ENCODE assay signal across 1 cellular context in the genomic region with DNA sequence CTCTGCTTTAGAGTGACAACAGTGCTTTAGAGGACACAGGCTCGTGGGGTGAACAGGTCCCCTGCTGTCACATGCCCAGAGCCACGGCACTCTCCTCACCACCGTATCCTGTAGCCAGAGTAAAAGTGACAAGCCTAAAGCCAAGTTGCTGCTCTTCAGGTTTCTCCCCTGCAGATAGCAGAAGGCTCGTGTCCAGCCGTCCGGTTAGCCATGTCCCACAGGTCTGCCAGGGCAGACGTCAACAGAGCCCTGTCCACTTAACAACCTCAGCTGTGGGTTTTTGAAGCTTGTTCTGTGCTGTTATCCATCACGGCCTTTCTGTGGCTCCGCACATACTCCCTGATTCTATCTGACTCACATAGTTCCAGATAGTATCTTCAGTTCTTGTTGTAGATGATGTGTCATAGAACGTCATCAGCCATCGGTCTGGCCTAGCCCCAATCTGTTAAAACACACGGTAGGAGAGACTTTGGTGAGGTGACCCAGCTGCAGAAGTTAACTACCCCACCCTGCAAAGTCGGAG.
A peak's percentile ranks its signal among the peaks of the same experiment; 100 is the strongest.
TF ChIP-seq lines count a peak whose summit lies in the region.

No MANE protein-coding gene starts in this region.

TF ChIP-seq in K562, 482 proteins besides CTCF, POLR2A, EP300 and RAD21 (continued from another document and continues in another):
- no peak for TF ChIP-seq ZBTB40 (IDR thresholded peaks at IDR 0.05)
- TF ChIP-seq ZBTB40 (CRISPR knock-in tag; IDR thresholded peaks at IDR 0.05) = no peak
- TF ChIP-seq SUPT5H (IDR thresholded peaks at IDR 0.05) = no peak
- TF ChIP-seq HNRNPL (IDR thresholded peaks at IDR 0.05; ENCODE audit: low read depth, low read length) = no peak
- 0 out of 4 replicates have a peak, but pooled peaks of 1 of the 2 experiments have one; percentile 16 for TF ChIP-seq NRF1 (conservative IDR thresholded peaks at IDR 0.05 in 1 of 2, IDR thresholded peaks at IDR 0.05 in 1 of 2)
- no peak for TF ChIP-seq THRAP3 (IDR thresholded peaks at IDR 0.05; ENCODE audit: borderline replicate concordance)
- no peak for TF ChIP-seq ASH1L (IDR thresholded peaks at IDR 0.05; ENCODE audit: borderline replicate concordance, low read depth, partially characterized antibody)
- TF ChIP-seq ILF3 (IDR thresholded peaks at IDR 0.05; ENCODE audit: borderline replicate concordance) = no peak
- no peak for TF ChIP-seq ZNF584 (CRISPR knock-in tag; IDR thresholded peaks at IDR 0.05; ENCODE audit: low read depth)
- TF ChIP-seq PRPF4 (IDR thresholded peaks at IDR 0.05; ENCODE audit: insufficient read depth, low read depth, low read length, poor library complexity, severe bottlenecking) = no peak
- TF ChIP-seq, protein P1, sequence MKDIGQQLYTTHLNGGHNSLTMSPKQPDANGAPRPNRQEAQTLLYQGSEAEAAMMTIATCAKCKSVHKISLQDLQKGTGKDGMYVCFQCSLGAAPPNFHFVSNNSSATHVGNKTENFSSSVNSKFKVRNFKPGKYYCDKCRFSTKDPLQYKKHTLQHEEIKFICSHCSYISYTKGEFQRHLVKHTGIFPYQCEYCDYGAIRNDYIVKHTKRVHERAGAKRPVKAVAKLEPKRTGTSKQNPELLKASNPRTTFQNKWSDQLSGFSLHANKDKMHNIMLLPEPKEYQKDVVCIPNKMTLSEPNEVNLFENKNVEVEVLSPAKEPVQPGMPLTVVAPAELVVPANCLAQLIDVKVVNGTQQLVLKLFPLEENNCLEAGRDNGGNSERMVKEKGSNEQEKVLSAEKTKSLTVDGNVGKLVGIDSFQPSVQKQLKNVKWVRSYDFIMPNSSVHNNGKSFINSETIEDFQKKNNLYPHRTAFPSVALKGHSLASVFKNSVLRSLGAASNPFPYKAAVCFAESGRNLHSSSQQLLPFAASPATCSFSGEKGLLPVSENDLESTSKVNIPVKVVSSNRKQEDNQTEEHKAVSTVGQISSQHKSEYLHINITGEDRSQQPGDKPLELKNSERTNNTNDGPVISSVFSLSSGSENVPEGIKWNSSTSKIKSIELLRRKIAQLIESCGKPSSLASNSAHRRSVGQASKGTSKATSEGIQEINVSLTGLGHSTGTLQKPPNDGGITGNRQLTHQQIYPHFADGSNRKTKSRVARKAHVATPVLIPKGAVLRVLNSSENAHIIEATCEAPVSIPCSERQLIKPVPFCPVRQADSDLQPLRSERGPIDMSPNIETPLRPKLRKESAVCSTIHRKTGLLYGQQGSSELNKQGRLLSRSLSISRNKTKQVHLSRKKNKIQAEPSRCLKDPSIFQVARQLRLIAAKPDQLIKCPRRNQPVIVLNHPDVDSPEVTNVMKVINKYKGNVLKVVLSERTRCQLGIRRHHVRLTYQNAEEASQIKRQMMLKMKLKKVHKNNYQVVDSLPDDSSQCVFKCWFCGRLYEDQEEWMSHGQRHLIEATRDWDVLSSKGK (CRISPR knock-in tag; IDR thresholded peaks at IDR 0.05) = no peak
- TF ChIP-seq TARDBP (IDR thresholded peaks at IDR 0.05) = no peak
- no peak for TF ChIP-seq KAT7 (CRISPR knock-in tag; IDR thresholded peaks at IDR 0.05; ENCODE audit: borderline replicate concordance)
- TF ChIP-seq ZNF212 (CRISPR knock-in tag; IDR thresholded peaks at IDR 0.05) = no peak
- no peak for TF ChIP-seq GTF2F1 (IDR thresholded peaks at IDR 0.05; ENCODE audit: low read depth, low read length)
- TF ChIP-seq, protein P2, sequence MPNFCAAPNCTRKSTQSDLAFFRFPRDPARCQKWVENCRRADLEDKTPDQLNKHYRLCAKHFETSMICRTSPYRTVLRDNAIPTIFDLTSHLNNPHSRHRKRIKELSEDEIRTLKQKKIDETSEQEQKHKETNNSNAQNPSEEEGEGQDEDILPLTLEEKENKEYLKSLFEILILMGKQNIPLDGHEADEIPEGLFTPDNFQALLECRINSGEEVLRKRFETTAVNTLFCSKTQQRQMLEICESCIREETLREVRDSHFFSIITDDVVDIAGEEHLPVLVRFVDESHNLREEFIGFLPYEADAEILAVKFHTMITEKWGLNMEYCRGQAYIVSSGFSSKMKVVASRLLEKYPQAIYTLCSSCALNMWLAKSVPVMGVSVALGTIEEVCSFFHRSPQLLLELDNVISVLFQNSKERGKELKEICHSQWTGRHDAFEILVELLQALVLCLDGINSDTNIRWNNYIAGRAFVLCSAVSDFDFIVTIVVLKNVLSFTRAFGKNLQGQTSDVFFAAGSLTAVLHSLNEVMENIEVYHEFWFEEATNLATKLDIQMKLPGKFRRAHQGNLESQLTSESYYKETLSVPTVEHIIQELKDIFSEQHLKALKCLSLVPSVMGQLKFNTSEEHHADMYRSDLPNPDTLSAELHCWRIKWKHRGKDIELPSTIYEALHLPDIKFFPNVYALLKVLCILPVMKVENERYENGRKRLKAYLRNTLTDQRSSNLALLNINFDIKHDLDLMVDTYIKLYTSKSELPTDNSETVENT (CRISPR knock-in tag; IDR thresholded peaks at IDR 0.05) = no peak
- TF ChIP-seq, protein P3, sequence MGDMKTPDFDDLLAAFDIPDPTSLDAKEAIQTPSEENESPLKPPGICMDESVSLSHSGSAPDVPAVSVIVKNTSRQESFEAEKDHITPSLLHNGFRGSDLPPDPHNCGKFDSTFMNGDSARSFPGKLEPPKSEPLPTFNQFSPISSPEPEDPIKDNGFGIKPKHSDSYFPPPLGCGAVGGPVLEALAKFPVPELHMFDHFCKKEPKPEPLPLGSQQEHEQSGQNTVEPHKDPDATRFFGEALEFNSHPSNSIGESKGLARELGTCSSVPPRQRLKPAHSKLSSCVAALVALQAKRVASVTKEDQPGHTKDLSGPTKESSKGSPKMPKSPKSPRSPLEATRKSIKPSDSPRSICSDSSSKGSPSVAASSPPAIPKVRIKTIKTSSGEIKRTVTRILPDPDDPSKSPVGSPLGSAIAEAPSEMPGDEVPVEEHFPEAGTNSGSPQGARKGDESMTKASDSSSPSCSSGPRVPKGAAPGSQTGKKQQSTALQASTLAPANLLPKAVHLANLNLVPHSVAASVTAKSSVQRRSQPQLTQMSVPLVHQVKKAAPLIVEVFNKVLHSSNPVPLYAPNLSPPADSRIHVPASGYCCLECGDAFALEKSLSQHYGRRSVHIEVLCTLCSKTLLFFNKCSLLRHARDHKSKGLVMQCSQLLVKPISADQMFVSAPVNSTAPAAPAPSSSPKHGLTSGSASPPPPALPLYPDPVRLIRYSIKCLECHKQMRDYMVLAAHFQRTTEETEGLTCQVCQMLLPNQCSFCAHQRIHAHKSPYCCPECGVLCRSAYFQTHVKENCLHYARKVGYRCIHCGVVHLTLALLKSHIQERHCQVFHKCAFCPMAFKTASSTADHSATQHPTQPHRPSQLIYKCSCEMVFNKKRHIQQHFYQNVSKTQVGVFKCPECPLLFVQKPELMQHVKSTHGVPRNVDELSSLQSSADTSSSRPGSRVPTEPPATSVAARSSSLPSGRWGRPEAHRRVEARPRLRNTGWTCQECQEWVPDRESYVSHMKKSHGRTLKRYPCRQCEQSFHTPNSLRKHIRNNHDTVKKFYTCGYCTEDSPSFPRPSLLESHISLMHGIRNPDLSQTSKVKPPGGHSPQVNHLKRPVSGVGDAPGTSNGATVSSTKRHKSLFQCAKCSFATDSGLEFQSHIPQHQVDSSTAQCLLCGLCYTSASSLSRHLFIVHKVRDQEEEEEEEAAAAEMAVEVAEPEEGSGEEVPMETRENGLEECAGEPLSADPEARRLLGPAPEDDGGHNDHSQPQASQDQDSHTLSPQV (IDR thresholded peaks at IDR 0.05) = peak; percentile 55; the same call in 1 of the 2 replicates
- TF ChIP-seq MIER1 (IDR thresholded peaks at IDR 0.05; ENCODE audit: low read depth) = no peak
- no peak for TF ChIP-seq PRDM10 (IDR thresholded peaks at IDR 0.05; ENCODE audit: partially characterized antibody)
- TF ChIP-seq MXI1 (IDR thresholded peaks at IDR 0.05; ENCODE audit: low read depth, low read length) = no peak
- no peak for TF ChIP-seq HES1 (IDR thresholded peaks at IDR 0.05; ENCODE audit: low read depth)
- no peak for TF ChIP-seq ATF1 (CRISPR knock-in tag; IDR thresholded peaks at IDR 0.05)
- peak; percentile 87 for TF ChIP-seq ATF1 (tag; IDR thresholded peaks at IDR 0.05)
- no peak for TF ChIP-seq PHB2 (IDR thresholded peaks at IDR 0.05; ENCODE audit: low read depth)
- TF ChIP-seq MEIS2 (IDR thresholded peaks at IDR 0.05; ENCODE audit: partially characterized antibody) = peak; percentile 54
- peak; percentile 82 for TF ChIP-seq CREM (IDR thresholded peaks at IDR 0.05; ENCODE audit: low read depth)
- TF ChIP-seq, protein P4, sequence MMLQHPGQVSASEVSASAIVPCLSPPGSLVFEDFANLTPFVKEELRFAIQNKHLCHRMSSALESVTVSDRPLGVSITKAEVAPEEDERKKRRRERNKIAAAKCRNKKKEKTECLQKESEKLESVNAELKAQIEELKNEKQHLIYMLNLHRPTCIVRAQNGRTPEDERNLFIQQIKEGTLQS (IDR thresholded peaks at IDR 0.05) = peak; percentile 72; the same call in 1 of the 2 replicates
- TF ChIP-seq, protein P4 (CRISPR knock-in tag; conservative IDR thresholded peaks at IDR 0.05) = no peak
